ENCODE assay signal across 1 cellular context in genomic region chr20:64038252-64038578, GRCh38.
TF ChIP-seq lines count a peak whose summit lies in the region.

No MANE protein-coding gene starts in this region.

TF ChIP-seq in GM23338, 12 proteins besides CTCF, POLR2A, EP300 and RAD21 (continued from another document):
- TF ChIP-seq, protein P1, sequence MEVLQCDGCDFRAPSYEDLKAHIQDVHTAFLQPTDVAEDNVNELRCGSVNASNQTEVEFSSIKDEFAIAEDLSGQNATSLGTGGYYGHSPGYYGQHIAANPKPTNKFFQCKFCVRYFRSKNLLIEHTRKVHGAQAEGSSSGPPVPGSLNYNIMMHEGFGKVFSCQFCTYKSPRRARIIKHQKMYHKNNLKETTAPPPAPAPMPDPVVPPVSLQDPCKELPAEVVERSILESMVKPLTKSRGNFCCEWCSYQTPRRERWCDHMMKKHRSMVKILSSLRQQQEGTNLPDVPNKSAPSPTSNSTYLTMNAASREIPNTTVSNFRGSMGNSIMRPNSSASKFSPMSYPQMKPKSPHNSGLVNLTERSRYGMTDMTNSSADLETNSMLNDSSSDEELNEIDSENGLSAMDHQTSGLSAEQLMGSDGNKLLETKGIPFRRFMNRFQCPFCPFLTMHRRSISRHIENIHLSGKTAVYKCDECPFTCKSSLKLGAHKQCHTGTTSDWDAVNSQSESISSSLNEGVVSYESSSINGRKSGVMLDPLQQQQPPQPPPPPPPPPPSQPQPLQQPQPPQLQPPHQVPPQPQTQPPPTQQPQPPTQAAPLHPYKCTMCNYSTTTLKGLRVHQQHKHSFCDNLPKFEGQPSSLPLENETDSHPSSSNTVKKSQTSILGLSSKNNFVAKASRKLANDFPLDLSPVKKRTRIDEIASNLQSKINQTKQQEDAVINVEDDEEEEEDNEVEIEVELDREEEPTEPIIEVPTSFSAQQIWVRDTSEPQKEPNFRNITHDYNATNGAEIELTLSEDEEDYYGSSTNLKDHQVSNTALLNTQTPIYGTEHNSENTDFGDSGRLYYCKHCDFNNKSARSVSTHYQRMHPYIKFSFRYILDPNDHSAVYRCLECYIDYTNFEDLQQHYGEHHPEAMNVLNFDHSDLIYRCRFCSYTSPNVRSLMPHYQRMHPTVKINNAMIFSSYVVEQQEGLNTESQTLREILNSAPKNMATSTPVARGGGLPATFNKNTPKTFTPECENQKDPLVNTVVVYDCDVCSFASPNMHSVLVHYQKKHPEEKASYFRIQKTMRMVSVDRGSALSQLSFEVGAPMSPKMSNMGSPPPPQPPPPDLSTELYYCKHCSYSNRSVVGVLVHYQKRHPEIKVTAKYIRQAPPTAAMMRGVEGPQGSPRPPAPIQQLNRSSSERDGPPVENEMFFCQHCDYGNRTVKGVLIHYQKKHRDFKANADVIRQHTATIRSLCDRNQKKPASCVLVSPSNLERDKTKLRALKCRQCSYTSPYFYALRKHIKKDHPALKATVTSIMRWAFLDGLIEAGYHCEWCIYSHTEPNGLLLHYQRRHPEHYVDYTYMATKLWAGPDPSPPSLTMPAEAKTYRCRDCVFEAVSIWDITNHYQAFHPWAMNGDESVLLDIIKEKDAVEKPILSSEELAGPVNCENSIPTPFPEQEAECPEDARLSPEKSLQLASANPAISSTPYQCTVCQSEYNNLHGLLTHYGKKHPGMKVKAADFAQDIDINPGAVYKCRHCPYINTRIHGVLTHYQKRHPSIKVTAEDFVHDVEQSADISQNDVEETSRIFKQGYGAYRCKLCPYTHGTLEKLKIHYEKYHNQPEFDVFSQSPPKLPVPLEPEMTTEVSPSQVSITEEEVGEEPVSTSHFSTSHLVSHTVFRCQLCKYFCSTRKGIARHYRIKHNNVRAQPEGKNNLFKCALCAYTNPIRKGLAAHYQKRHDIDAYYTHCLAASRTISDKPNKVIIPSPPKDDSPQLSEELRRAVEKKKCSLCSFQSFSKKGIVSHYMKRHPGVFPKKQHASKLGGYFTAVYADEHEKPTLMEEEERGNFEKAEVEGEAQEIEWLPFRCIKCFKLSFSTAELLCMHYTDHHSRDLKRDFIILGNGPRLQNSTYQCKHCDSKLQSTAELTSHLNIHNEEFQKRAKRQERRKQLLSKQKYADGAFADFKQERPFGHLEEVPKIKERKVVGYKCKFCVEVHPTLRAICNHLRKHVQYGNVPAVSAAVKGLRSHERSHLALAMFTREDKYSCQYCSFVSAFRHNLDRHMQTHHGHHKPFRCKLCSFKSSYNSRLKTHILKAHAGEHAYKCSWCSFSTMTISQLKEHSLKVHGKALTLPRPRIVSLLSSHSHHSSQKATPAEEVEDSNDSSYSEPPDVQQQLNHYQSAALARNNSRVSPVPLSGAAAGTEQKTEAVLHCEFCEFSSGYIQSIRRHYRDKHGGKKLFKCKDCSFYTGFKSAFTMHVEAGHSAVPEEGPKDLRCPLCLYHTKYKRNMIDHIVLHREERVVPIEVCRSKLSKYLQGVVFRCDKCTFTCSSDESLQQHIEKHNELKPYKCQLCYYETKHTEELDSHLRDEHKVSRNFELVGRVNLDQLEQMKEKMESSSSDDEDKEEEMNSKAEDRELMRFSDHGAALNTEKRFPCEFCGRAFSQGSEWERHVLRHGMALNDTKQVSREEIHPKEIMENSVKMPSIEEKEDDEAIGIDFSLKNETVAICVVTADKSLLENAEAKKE (CRISPR knock-in tag; IDR thresholded peaks at IDR 0.05) = no peak
- no peak for TF ChIP-seq ZNF331 (CRISPR knock-in tag; IDR thresholded peaks at IDR 0.05; ENCODE audit: low read depth)
- TF ChIP-seq ZNF114 (CRISPR knock-in tag; IDR thresholded peaks at IDR 0.05) = no peak
- TF ChIP-seq EZH2phosphoT487 (IDR thresholded peaks at IDR 0.05; ENCODE audit: unreplicated experiment) = no peak
- TF ChIP-seq POLR2AphosphoS5 (IDR thresholded peaks at IDR 0.05; ENCODE audit: low read depth) = no peak
